In genomic region chr14:57390806-57391562, GRCh38 we compare ENCODE assay signal across 8 cellular contexts. TPM values are rescaled to one million over a fixed set of nuclear protein-coding genes. Genes with fewer than 3 reads are reported as not detected.
DNase-seq lines count a peak whose midpoint lies in the region; ATAC-seq and TF ChIP-seq lines count a peak whose summit lies in the region.

No MANE protein-coding gene starts in this region.

- WGBS in esophagus squamous epithelium, 2 donors = 0% methylated on average over 6 to 17 of the region's 75 CpGs

- peak; percentile 38 to 60 for DNase-seq in NCI-H524 (lab: John Stamatoyannopoulos, UW)
- DNase-seq in NCI-H524 treated with DMSO at 0.1 percent for 48 hours (lab: John Stamatoyannopoulos, UW) = no peak
- peak; percentile 58 for DNase-seq in NCI-H2171 treated with DMSO at 0.1 percent for 48 hours (lab: John Stamatoyannopoulos, UW)
- DNase-seq in activated T-cell treated with anti-CD3 and anti-CD28 coated beads for 4 hours = peak; percentile 5
- peak; percentile 41 for DNase-seq in esophagus squamous epithelium (lab: John Stamatoyannopoulos, UW)
- DNase-seq in natural killer cell = peak; percentile 55
- peak; percentile 36 to 77 for DNase-seq in tibial artery

- H3K4me1 ChIP-seq in esophagus squamous epithelium (peaks cover 0 to 44% (median 19%) of the 10 kb centered on the region in 3 donors), tibial artery (peaks cover 0 to 40% (median 10%) of the 10 kb centered on the region in 4 donors)

- H3K27me3 Mint-ChIP-seq in natural killer cell (ENCODE audit: low read depth in 2 of 2) = no peaks in the 10 kb centered on the region

- peak overlapping the region; percentile 91 for H3K4me3 Mint-ChIP-seq in natural killer cell

- ATAC-seq in HG02759 (IDR thresholded peaks at IDR 0.05; ENCODE audit: unreplicated experiment) (peak; percentile 43), natural killer cell (peak; percentile 38 to 54 (median 40))

- no peak for TF ChIP-seq POLR2A in esophagus squamous epithelium (IDR thresholded peaks at IDR 0.05)

- no peaks in the 10 kb centered on the region for H3K27me3 ChIP-seq in esophagus squamous epithelium
- H3K27me3 ChIP-seq in tibial artery = no peaks in the 10 kb centered on the region

- intact Hi-C loops in esophagus squamous epithelium (cut with DNase I) (no loop called here), natural killer cell (cut with micrococcal nuclease) (loop anchor here (1.0 to 5.0 kb wide), 3 partner anchors 122 to 1796 kb away; partner anchors contain the start of genes AP5M1, DAAM1 and EXOC5), tibial artery (cut with DNase I; ENCODE audit: low total_unique reads) (loop anchor here (10.0 kb wide), 1 partner anchor 126 kb away; the partner anchor contains the start of genes AP5M1 and EXOC5)

- H3K4me3 ChIP-seq in esophagus squamous epithelium (peak overlapping the region; percentile 82 to 93 (median 90)), tibial artery (peak overlapping the region; percentile 85 to 89)

- H3K27ac Mint-ChIP-seq in natural killer cell = peak overlapping the region; percentile 90 to 98

- no peaks in the 10 kb centered on the region for H3K36me3 ChIP-seq in esophagus squamous epithelium
- H3K36me3 ChIP-seq in tibial artery = no peaks in the 10 kb centered on the region

- H3K36me3 Mint-ChIP-seq in natural killer cell = no peaks in the 10 kb centered on the region

- peaks cover 43 to 50% of the 10 kb centered on the region in 2 donors for H3K4me1 Mint-ChIP-seq in natural killer cell

- H3K9me3 ChIP-seq in esophagus squamous epithelium (no peaks in the 10 kb centered on the region), tibial artery (no peaks in the 10 kb centered on the region)

- TF ChIP-seq CTCF in esophagus squamous epithelium (IDR thresholded peaks at IDR 0.05) = peak in 1 of 6 experiments; percentile 21
- TF ChIP-seq CTCF in natural killer cell (IDR thresholded peaks at IDR 0.05) = no peak
- no peak for TF ChIP-seq CTCF in tibial artery (IDR thresholded peaks at IDR 0.05)

- H3K27ac ChIP-seq in esophagus squamous epithelium (peak overlapping the region; percentile 93 to 96 (median 94)), tibial artery (peak overlapping the region; percentile 90 to 94)

- no peaks in the 10 kb centered on the region for H3K9me3 Mint-ChIP-seq in natural killer cell

RNA-seq across cellular contexts. Expression of gene NAA30, which starts 0.6 kb away (rescaled TPM):
- total RNA-seq in esophagus squamous epithelium (10 to 100 TPM in 3 of 4 donors, 1 to 10 TPM in 1; 7.8 to 13.9 (median 12.8) TPM), natural killer cell (10 to 100 TPM; 17.1 to 32.6 (median 24.0) TPM)
